10 cellular contexts compared by ENCODE assay signal in the genomic region with DNA sequence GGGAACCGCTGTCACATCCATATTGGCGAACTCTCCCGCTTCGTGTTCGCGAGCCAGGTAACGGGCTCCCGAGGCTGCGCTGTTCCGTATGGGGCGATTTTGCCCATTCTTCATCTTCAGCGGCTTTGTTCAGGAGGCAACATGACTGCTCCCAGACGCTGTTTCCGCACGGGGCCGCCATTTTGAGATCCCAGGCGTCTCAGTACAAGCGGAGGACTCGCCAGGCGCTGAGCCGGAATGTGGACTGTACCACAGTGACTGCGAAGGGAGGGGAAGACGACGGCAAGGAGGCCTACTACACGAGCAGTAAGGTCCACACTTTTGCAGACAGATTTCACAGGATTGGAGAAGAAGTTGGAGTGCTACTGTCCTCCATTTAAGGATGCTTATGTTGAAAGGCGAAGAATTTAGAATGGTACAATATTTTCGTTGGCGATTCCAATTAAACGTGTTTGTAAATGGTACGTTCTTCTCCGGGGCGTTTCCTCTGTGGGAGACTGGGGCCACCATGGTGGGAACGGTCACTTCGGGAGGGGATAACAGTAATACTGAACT. TPM values are rescaled to one million over a fixed set of nuclear protein-coding genes. Genes with fewer than 3 reads are reported as not detected.
A peak's percentile ranks its signal among the peaks of the same experiment; 100 is the strongest.
DNase-seq lines count a peak whose midpoint lies in the region; ATAC-seq and TF ChIP-seq lines count a peak whose summit lies in the region.
"Had no signal": no experiment of that assay in that cellular context is flagged by ENCODE, and none has a peak within 500 bp of the region (broad histone marks: within the 10 kb centered on the region; RNA-seq: fewer than 3 reads in every experiment).

No MANE protein-coding gene starts in this region.

- DNase-seq in C1 segment of cervical spinal cord (lab: John Stamatoyannopoulos, UW) (peak; percentile 9 to 89 (median 66)), astrocyte of the cerebellum (ENCODE audit: low read depth) (peak; percentile 65), heart right ventricle (peak; percentile 83 to 92), psoas muscle (peak; percentile 87 to 92), Kasumi-1 (lab: John Stamatoyannopoulos, UW) (no peak), mesothelial cell of epicardium (ENCODE audit: low spot score in 2 of 2, unreplicated experiment in 2 of 2) (no peak)
- DNase-seq: GF-D8, NCI-H748 treated with DMSO at 0.1 percent for 48 hours had no signal

- H3K4me1 ChIP-seq in heart right ventricle (peaks cover 0 to 9% (median 0%) of the 10 kb centered on the region in 9 donors), psoas muscle (no peaks in the 10 kb centered on the region)

- peaks cover 6% of the 10 kb centered on the region for H3K36me3 Mint-ChIP-seq in mesothelial cell of epicardium

- no peak for TF ChIP-seq CTCF in astrocyte of the cerebellum (IDR thresholded peaks at IDR 0.05; ENCODE audit: low read depth, low read length, missing control alignments)
- no peak for TF ChIP-seq CTCF in heart right ventricle (IDR thresholded peaks at IDR 0.05)
- TF ChIP-seq CTCF in psoas muscle (IDR thresholded peaks at IDR 0.05), result no peak
- no peak for TF ChIP-seq CTCF in mesothelial cell of epicardium (IDR thresholded peaks at IDR 0.05; ENCODE audit: unreplicated experiment)

- in situ Hi-C loops in astrocyte of the cerebellum (cut with HindIII; ENCODE audit: low sequenced_read_pairs), result no loop called here

- H3K27me3 ChIP-seq in heart right ventricle (no peaks in the 10 kb centered on the region), psoas muscle (ENCODE audit: insufficient read depth in 3 of 3, low read length in 2 of 3) (no peaks in the 10 kb centered on the region)

- no peaks in the 10 kb centered on the region for H3K4me1 Mint-ChIP-seq in mesothelial cell of epicardium

- 4% methylated on average over 34 of the region's 34 CpGs for WGBS in heart right ventricle, 2 donors
- WGBS in psoas muscle, 3 donors, result 2 to 4% (median 4%) methylated on average over 34 of the region's 34 CpGs

- H3K4me3 Mint-ChIP-seq in mesothelial cell of epicardium, result no peak overlapping the region

- no peaks in the 10 kb centered on the region for H3K27me3 Mint-ChIP-seq in mesothelial cell of epicardium (ENCODE audit: low read depth)

- H3K27ac ChIP-seq in heart right ventricle (peak overlapping the region; percentile 75 to 93 (median 82)), psoas muscle (peak overlapping the region; percentile 83)

- H3K9me3 Mint-ChIP-seq in mesothelial cell of epicardium, result peaks cover 86% of the 10 kb centered on the region

- H3K4me3 ChIP-seq in astrocyte of the cerebellum (ENCODE audit: low read depth, low read length) (peak overlapping the region; percentile 44), heart right ventricle (peak overlapping the region; percentile 36 to 73 (median 64)), psoas muscle (peak overlapping the region; percentile 83)

- peaks cover 0 to 100% (median 65%) of the 10 kb centered on the region in 11 donors for H3K9me3 ChIP-seq in heart right ventricle
- peaks cover 81% of the 10 kb centered on the region for H3K9me3 ChIP-seq in psoas muscle

- H3K27ac Mint-ChIP-seq in mesothelial cell of epicardium, result no peak overlapping the region

- peak; percentile 96 to 99 (median 98) for ATAC-seq in heart right ventricle
- peak; percentile 98 to 99 (median 98) for ATAC-seq in psoas muscle
- ATAC-seq in GM21423 (IDR thresholded peaks at IDR 0.05; ENCODE audit: unreplicated experiment), result no peak
- ATAC-seq in HG02884 (IDR thresholded peaks at IDR 0.05; ENCODE audit: unreplicated experiment), result no peak

- intact Hi-C loops in heart right ventricle (cut with DNase I) (no loop called here), psoas muscle (cut with DNase I) (no loop called here)

- H3K36me3 ChIP-seq in heart right ventricle (peaks cover 0 to 38% (median 22%) of the 10 kb centered on the region in 9 donors), psoas muscle (ENCODE audit: insufficient read depth in 1 of 2, low read depth in 1 of 2) (peaks cover 12 to 22% of the 10 kb centered on the region in 2 donors)

RNA-seq across cellular contexts. Expression of a gene that starts 41.6 kb away (rescaled TPM):
- total RNA-seq in heart right ventricle (1 to 10 TPM in 4 of 10 donors, under 1 TPM in 6; 0.51 to 1.5 (median 0.83) TPM), psoas muscle (under 1 TPM; 0.20 to 0.77 (median 0.55) TPM), mesothelial cell of epicardium (14.0 to 15.6 TPM (median 14.6 TPM) in 3 replicates)
- polyA plus RNA-seq in heart right ventricle (1 to 10 TPM; 1.4 to 4.8 TPM), psoas muscle (under 1 TPM; 0.55 to 0.73 (median 0.68) TPM)

Comparison
In these comparisons a context has a peak if more than half of its experiments do, and no peak if none do; other contexts are left out.
1. DNase-seq: peak in C1 segment of cervical spinal cord (14 of 14), astrocyte of the cerebellum (single experiment), heart right ventricle (2 of 2) and psoas muscle (2 of 2); none in Kasumi-1 (0 of 2) and mesothelial cell of epicardium (0 of 2).
2. ATAC-seq: peak in heart right ventricle (8 of 8) and psoas muscle (4 of 4); none in GM21423 (single experiment) and HG02884 (single experiment).
3. Peak in every context shown above with its lines, with median percentiles within 50 percentile points of each other: H3K4me3 ChIP-seq.